ENCODE assay signal across 8 cellular contexts in the genomic region with DNA sequence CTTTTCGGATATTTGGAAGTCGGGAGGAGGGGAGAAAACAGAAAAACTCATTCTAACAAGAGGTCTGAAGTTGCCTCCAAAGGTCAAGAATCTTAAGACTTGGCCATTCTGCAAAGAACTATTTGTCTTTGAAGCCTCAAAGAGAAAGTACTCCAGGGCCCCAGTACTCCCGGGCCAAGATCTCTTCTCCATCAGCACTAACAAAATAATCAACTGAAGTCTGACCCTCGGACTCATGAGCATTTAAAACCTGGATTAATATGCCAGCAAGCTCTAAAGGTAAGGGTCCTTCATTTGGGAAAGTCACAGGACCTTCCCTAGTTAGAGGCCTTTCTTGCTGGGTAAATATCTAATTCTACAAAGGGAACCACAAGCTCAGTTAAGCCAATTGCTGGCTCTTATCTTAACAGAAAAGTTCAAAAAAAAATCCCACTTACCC. TPM values are rescaled to one million over a fixed set of nuclear protein-coding genes. Genes with fewer than 3 reads are reported as not detected.
DNase-seq lines count a peak whose midpoint lies in the region; ATAC-seq and TF ChIP-seq lines count a peak whose summit lies in the region.

No MANE protein-coding gene starts in this region.

- H3K9me3 ChIP-seq in GM23248 (ENCODE audit: low read depth) = no peaks in the 10 kb centered on the region
- no peaks in the 10 kb centered on the region for H3K9me3 ChIP-seq in iPS-20b (ENCODE audit: insufficient read depth, low read depth, low read length)
- H3K9me3 ChIP-seq in stomach smooth muscle (ENCODE audit: control insufficient read depth in 2 of 2, low read length in 2 of 2) = no peaks in the 10 kb centered on the region
- H3K9me3 ChIP-seq in psoas muscle = no peaks in the 10 kb centered on the region

- no peak overlapping the region for H3K9ac ChIP-seq in GM23248
- peak overlapping the region; percentile 1; the same call in 1 of the 2 replicates for H3K9ac ChIP-seq in iPS-20b (ENCODE audit: low read depth, low read length)
- H3K9ac ChIP-seq in stomach smooth muscle (ENCODE audit: low read length in 2 of 2) = peak overlapping the region in 1 of 2 donors; percentile 13

- H3K27ac ChIP-seq in GM23248 = no peak overlapping the region
- H3K27ac ChIP-seq in iPS-20b (ENCODE audit: low read length) = no peak overlapping the region
- H3K27ac ChIP-seq in stomach smooth muscle (ENCODE audit: low read length) = peak overlapping the region; percentile 64
- no peak overlapping the region for H3K27ac ChIP-seq in psoas muscle

- intact Hi-C loops in psoas muscle (cut with DNase I) = loop anchor here (2.0 to 5.0 kb wide), 6 partner anchors 84 to 265 kb away; no protein-coding TSS in a partner anchor

- no peak overlapping the region for H2AFZ ChIP-seq in GM23248

- peak; percentile 30 for DNase-seq in GM23248
- peak; percentile 32 for DNase-seq in amniotic epithelial cell (ENCODE audit: low read depth)
- DNase-seq in psoas muscle = no peak
- DNase-seq in GF-D8 (lab: John Stamatoyannopoulos, UW) = no peak
- DNase-seq in cerebellar cortex (ENCODE audit: low spot score) = no peak
- DNase-seq in NCI-H2107 (lab: John Stamatoyannopoulos, UW) = no peak

- H3K36me3 ChIP-seq in GM23248 (ENCODE audit: low read depth) = no peaks in the 10 kb centered on the region
- H3K36me3 ChIP-seq in iPS-20b (ENCODE audit: insufficient read depth, low read depth, low read length) = peaks cover 32% of the 10 kb centered on the region
- H3K36me3 ChIP-seq in stomach smooth muscle (ENCODE audit: control insufficient read depth in 2 of 2, insufficient read depth in 2 of 2, low read length in 2 of 2) = peaks cover 0 to 6% of the 10 kb centered on the region in 2 donors
- H3K36me3 ChIP-seq in psoas muscle (ENCODE audit: insufficient read depth in 1 of 2, low read depth in 1 of 2) = peaks cover 0 to 7% of the 10 kb centered on the region in 2 donors

- WGBS in GM23248 (ENCODE audit: low coverage in 1 of 2, low lambda C conversion rate in 2 of 2, missing lambda C conversion rate in 2 of 2), 2 experiments = 8 to 10% methylated on average over 4 of the region's 4 CpGs
- WGBS in psoas muscle, 3 donors = 69 to 77% (median 75%) methylated on average over 4 of the region's 4 CpGs

- peak overlapping the region; percentile 41 for H3K4me2 ChIP-seq in GM23248 (ENCODE audit: unreplicated experiment)

- H4K20me1 ChIP-seq in GM23248 (ENCODE audit: insufficient read depth) = no peaks in the 10 kb centered on the region

- 0 out of 2 replicates have a peak, but pooled peaks cover 6% of the 10 kb centered on the region for H3K79me2 ChIP-seq in GM23248 (ENCODE audit: insufficient read depth)

- in situ Hi-C loops in GM23248 (cut with MboI) = loop anchor here (25.0 kb wide), 1 partner anchor 605 kb away; no protein-coding TSS in a partner anchor

- H3K9me2 ChIP-seq in GM23248 (ENCODE audit: insufficient read depth) = no peaks in the 10 kb centered on the region

- no peak overlapping the region for H3K4me3 ChIP-seq in GM23248
- peak overlapping the region; percentile 92 for H3K4me3 ChIP-seq in iPS-20b (ENCODE audit: low read length)
- H3K4me3 ChIP-seq in stomach smooth muscle (ENCODE audit: low read length in 2 of 2) = peak overlapping the region in 1 of 2 donors; percentile 12
- H3K4me3 ChIP-seq in psoas muscle = no peak overlapping the region

- TF ChIP-seq CTCF in psoas muscle (IDR thresholded peaks at IDR 0.05) = no peak

- H3K4me1 ChIP-seq in GM23248 (ENCODE audit: insufficient read depth) (peaks cover 17% of the 10 kb centered on the region), iPS-20b (ENCODE audit: insufficient read depth, low read length) (peaks cover 31% of the 10 kb centered on the region), stomach smooth muscle (ENCODE audit: control insufficient read depth, insufficient read depth, low read length) (peaks cover 29% of the 10 kb centered on the region), psoas muscle (peaks cover 46% of the 10 kb centered on the region)

- no peaks in the 10 kb centered on the region for H3K27me3 ChIP-seq in GM23248 (replicated peaks; ENCODE audit: insufficient read depth)
- H3K27me3 ChIP-seq in iPS-20b (ENCODE audit: insufficient read depth, low read length) = peaks cover 9% of the 10 kb centered on the region; the same call in 1 of the 2 replicates
- H3K27me3 ChIP-seq in stomach smooth muscle (ENCODE audit: control insufficient read depth in 1 of 2, insufficient read depth in 2 of 2, low read length in 2 of 2) = no peaks in the 10 kb centered on the region
- H3K27me3 ChIP-seq in psoas muscle (ENCODE audit: insufficient read depth in 3 of 3, low read length in 2 of 3) = no peaks in the 10 kb centered on the region

- H3F3A ChIP-seq in GM23248 (ENCODE audit: insufficient read depth) = peaks cover 25% of the 10 kb centered on the region

- no peak for ATAC-seq in psoas muscle

RNA-seq across cellular contexts. Expression of a gene that starts 4.5 kb away (rescaled TPM):
- total RNA-seq in GM23248 (2014; rRNA removed; shearing (Covaris generic)) = 2.3 and 2.4 TPM in 2 replicates
- polyA plus RNA-seq in GM23248 (2016; fragmentation: Nextera tagmentation; extraction: Ambion mirVana) = 0.46 and 0.94 TPM in 2 replicates
- total RNA-seq in psoas muscle = 10 to 100 TPM in 2 of 4 donors, 1 to 10 TPM in 2; 6.0 to 19.1 (median 10.0) TPM
- polyA plus RNA-seq in psoas muscle = 10 to 100 TPM in 1 of 3 donors, 1 to 10 TPM in 1, under 1 TPM in 1; 0.72 to 10.8 (median 8.0) TPM

Comparison
In these comparisons a context has a peak if more than half of its experiments do, and no peak if none do; other contexts are left out.
1. DNase-seq: peak in GM23248 (single experiment) and amniotic epithelial cell (single experiment); none in psoas muscle (0 of 2), GF-D8 (single experiment), cerebellar cortex (single experiment) and NCI-H2107 (single experiment).